Comparison of ENCODE assay signal across 8 cellular contexts in the genomic region with DNA sequence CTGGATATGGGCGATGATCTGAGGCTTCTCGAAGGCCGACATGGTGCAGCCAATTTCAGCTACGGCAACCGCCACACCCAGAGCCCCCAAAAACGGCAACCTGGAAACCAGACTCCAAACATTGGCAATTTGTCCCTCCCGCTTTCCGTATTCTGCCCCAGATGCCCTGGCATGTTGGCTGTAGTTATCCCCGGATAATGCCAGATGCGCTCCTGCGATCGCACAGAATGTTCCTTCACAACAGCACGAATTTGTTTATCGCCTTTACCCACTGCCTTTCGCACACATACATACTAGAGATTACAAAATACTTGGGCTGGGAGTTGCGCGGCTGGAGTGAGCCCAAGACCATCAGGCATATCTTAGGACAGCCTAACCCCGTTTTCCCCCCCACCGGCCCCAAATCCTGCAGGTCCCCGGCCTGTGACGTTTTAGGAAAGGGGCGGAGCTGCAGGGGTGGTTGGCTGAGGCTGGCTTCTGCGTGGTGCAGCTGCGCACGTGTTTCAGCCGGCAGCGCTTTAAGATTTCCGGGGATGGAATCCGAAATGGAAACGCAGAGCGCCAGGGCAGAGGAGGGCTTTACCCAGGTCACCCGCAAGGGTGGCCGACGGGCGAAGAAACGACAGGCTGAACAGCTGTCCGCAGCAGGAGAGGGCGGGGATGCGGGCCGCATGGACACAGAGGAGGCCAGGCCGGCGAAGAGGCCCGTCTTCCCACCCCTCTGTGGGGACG. TPM values are rescaled to one million over a fixed set of nuclear protein-coding genes. Genes with fewer than 3 reads are reported as not detected.
DNase-seq lines count a peak whose midpoint lies in the region; ATAC-seq and TF ChIP-seq lines count a peak whose summit lies in the region.

Gene PNO1 (plus strand): TSS at position 487 of the 732 bp plus-strand sequence. CDS start 47 bp downstream, at position 534.

- 0 to 1% (median 0%) methylated on average over 40 to 44 of the region's 44 CpGs for WGBS in spleen, 5 donors

- H3K4me1 ChIP-seq in spleen: peaks cover 32 to 63% (median 50%) of the 10 kb centered on the region in 6 donors

- no peaks in the 10 kb centered on the region for H3K27me3 ChIP-seq in spleen (replicated peaks in 1 of 7)

- ATAC-seq in GM19023 (IDR thresholded peaks at IDR 0.05; ENCODE audit: unreplicated experiment) (peak; percentile 93), HG03280 (IDR thresholded peaks at IDR 0.05; ENCODE audit: unreplicated experiment) (peak; percentile 87)

- peak in 4 of 11 experiments; percentile 5 to 34 (median 12) for TF ChIP-seq CTCF in spleen (IDR thresholded peaks at IDR 0.05 in 8 of 11, conservative IDR thresholded peaks at IDR 0.05 in 3 of 11)

- peaks cover 0 to 34% (median 22%) of the 10 kb centered on the region in 6 donors for H3K36me3 ChIP-seq in spleen

- peak within 1 kb of the TSS; percentile 75 to 99 (median 97) for H3K4me3 ChIP-seq in spleen

- intact Hi-C loops in spleen (cut with DNase I; ENCODE audit: low total_unique reads): no loop called here

- no peak for TF ChIP-seq POLR2A in spleen (IDR thresholded peaks at IDR 0.05)

- DNase-seq in AG08396 (ENCODE audit: low spot score) (peak; percentile 96), NCI-H345 treated with DMSO at 0.1 percent for 48 hours (lab: John Stamatoyannopoulos, UW; ENCODE audit: unreplicated experiment) (peak; percentile 95), inferior parietal cortex (ENCODE audit: extremely low spot score) (peak; percentile 94), spleen (peak; percentile 99)
- DNase-seq in activated CD4-positive, CD25-positive, alpha-beta regulatory T cell (lab: John Stamatoyannopoulos, UW): peak; percentile 90 to 95 (median 94)
- peak; percentile 97 for DNase-seq in central memory CD4-positive, alpha-beta T cell

- H3K27ac ChIP-seq in spleen: peak within 1 kb of the TSS; percentile 89 to 98 (median 94)

- no peaks in the 10 kb centered on the region for H3K9me3 ChIP-seq in spleen

RNA-seq across cellular contexts. Expression of gene PNO1, which starts in this region (rescaled TPM):
- total RNA-seq in spleen: 10 to 100 TPM in 6 of 7 donors, 1 to 10 TPM in 1; 8.4 to 13.5 (median 10.9) TPM
- polyA plus RNA-seq in spleen: 10 to 100 TPM in 1 of 3 donors, 1 to 10 TPM in 2; 5.4 to 11.2 (median 8.4) TPM

Comparison
In these comparisons a context has a peak if more than half of its experiments do, and no peak if none do; other contexts are left out.
1. Peak in every context shown above with its lines: DNase-seq, ATAC-seq, H3K4me3 ChIP-seq and H3K27ac ChIP-seq.